ENCODE assay signal across 31 cellular contexts in genomic region chr6:147213772-147214171, GRCh38.
"Had no signal": no experiment of that assay in that cellular context is flagged by ENCODE, and none has a peak within 500 bp of the region (broad histone marks: within the 10 kb centered on the region; RNA-seq: fewer than 3 reads in every experiment).

No MANE protein-coding gene starts in this region.

- H3K4me3 ChIP-seq: adrenal gland, body of pancreas, breast epithelium had no signal

- H3K4me1 Mint-ChIP-seq: activated B cell treated with CpG ODN at 0.5 μM for 24 hours had no signal

- ATAC-seq: activated naive CD4-positive, alpha-beta T cell treated with anti-CD3 and anti-CD28 coated beads, Interleukin-2, amount 50 U/mL, for 72 hours; activated T-cell treated with anti-CD3 and anti-CD28 coated beads, Interleukin-2, amount 50 U/mL, for 4 hours; body of pancreas had no signal

- H3K36me3 ChIP-seq: adrenal gland, breast epithelium had no signal

- H3K4me1 ChIP-seq: breast epithelium had no signal

- H3K27me3 Mint-ChIP-seq: activated B cell treated with CpG ODN at 0.5 μM for 24 hours; activated CD4-positive, alpha-beta memory T cell treated with anti-CD3 and anti-CD28 coated beads for 36 hours had no signal

- H3K4me2 ChIP-seq: KMS-11 had no signal

- H3K27ac Mint-ChIP-seq: activated B cell treated with CpG ODN at 0.5 μM for 24 hours; activated CD4-positive, alpha-beta memory T cell treated with anti-CD3 and anti-CD28 coated beads for 36 hours; activated naive CD4-positive, alpha-beta T cell treated with anti-CD3 and anti-CD28 coated beads for 36 hours; activated naive CD4-positive, alpha-beta T cell treated with anti-CD3 and anti-CD28 coated beads, Interleukin-2, amount 50 U/mL, for 72 hours; activated T-helper 1 cell treated with anti-CD3 and anti-CD28 coated beads, Interleukin-12 subunit alpha, Interleukin-12 subunit beta, Interleukin-2, Interleukin-4 antibody, amounts not matched to agents 30 ng/mL and 10 ng/mL and 1 ng/mL, durations not matched to agents 14 hours and 24 hours and 36 hours had no signal

- H3K9ac ChIP-seq: KMS-11 had no signal

- H3K4me3 Mint-ChIP-seq: activated B cell treated with CpG ODN at 0.5 μM for 24 hours; activated CD4-positive, alpha-beta memory T cell treated with anti-CD3 and anti-CD28 coated beads for 36 hours; activated naive CD4-positive, alpha-beta T cell treated with anti-CD3 and anti-CD28 coated beads for 36 hours; activated T-cell treated with anti-CD3 and anti-CD28 coated beads, Interleukin-2, amount 50 U/mL, for 4 hours; activated T-helper 1 cell treated with anti-CD3 and anti-CD28 coated beads, Interleukin-12 subunit alpha, Interleukin-12 subunit beta, Interleukin-2, Interleukin-4 antibody, amounts not matched to agents 30 ng/mL and 10 ng/mL and 1 ng/mL, durations not matched to agents 14 hours and 24 hours and 36 hours had no signal

- H3K9me3 ChIP-seq: adrenal gland, body of pancreas, breast epithelium had no signal

- H3K27ac ChIP-seq: adrenal gland, body of pancreas, breast epithelium, KMS-11, VCaP had no signal

- DNase-seq: activated B cell treated with CpG ODN at 0.5 μM for 24 hours; activated CD4-positive, alpha-beta memory T cell treated with anti-CD3 and anti-CD28 coated beads for 36 hours; activated CD4-positive, alpha-beta T cell treated with anti-CD3 and anti-CD28 coated beads for 4 hours; activated CD4-positive, alpha-beta T cell treated with anti-CD3 and anti-CD28 coated beads, Interleukin-2, amount 50 U/mL, for 1 hour; activated CD4-positive, CD25-positive, alpha-beta regulatory T cell treated with anti-CD3 and anti-CD28 coated beads, Interleukin-2, amount 50 U/mL, for 72 hours; activated CD8-positive, alpha-beta memory T cell treated with anti-CD3 and anti-CD28 coated beads, Interleukin-2, amount 50 U/mL, for 4 hours; activated gamma-delta T cell treated with Interleukin-2 at 50 U/mL for 16 hours; activated naive CD4-positive, alpha-beta T cell treated with anti-CD3 and anti-CD28 coated beads for 36 hours; activated T-cell treated with anti-CD3 and anti-CD28 coated beads for 4 hours; activated T-cell treated with anti-CD3 and anti-CD28 coated beads, Interleukin-2, amount 50 U/mL, for 4 hours; adrenal gland; body of pancreas; NCI-H1048; NCI-H1436 treated with DMSO at 0.1 percent for 48 hours; NCI-H1694 treated with DMSO at 0.1 percent for 48 hours; NCI-H2029 treated with DMSO at 0.1 percent for 48 hours; NCI-H2107; NCI-H510A; NCI-H526; NCI-H748 treated with DMSO at 0.1 percent for 48 hours; NK-92 treated with Interleukin-12 subunit alpha and Interleukin-12 subunit beta, amount 100 ng/mL, for 24 hours; Right ventricle myocardium superior; SW 1271; T-helper 1 cell; T-helper 2 cell; T-helper 9 cell had no signal

- H3K27me3 ChIP-seq: adrenal gland, body of pancreas, breast epithelium had no signal

- H3K9me3 Mint-ChIP-seq: activated B cell treated with CpG ODN at 0.5 μM for 24 hours; activated CD4-positive, alpha-beta memory T cell treated with anti-CD3 and anti-CD28 coated beads for 36 hours; activated naive CD4-positive, alpha-beta T cell treated with anti-CD3 and anti-CD28 coated beads for 36 hours; activated naive CD4-positive, alpha-beta T cell treated with anti-CD3 and anti-CD28 coated beads, Interleukin-2, amount 50 U/mL, for 72 hours; activated T-cell treated with anti-CD3 and anti-CD28 coated beads, Interleukin-2, amount 50 U/mL, for 4 hours; activated T-helper 1 cell treated with anti-CD3 and anti-CD28 coated beads, Interleukin-12 subunit alpha, Interleukin-12 subunit beta, Interleukin-2, Interleukin-4 antibody, amounts not matched to agents 30 ng/mL and 10 ng/mL and 1 ng/mL, durations not matched to agents 14 hours and 24 hours and 36 hours had no signal
